In the genomic region with DNA sequence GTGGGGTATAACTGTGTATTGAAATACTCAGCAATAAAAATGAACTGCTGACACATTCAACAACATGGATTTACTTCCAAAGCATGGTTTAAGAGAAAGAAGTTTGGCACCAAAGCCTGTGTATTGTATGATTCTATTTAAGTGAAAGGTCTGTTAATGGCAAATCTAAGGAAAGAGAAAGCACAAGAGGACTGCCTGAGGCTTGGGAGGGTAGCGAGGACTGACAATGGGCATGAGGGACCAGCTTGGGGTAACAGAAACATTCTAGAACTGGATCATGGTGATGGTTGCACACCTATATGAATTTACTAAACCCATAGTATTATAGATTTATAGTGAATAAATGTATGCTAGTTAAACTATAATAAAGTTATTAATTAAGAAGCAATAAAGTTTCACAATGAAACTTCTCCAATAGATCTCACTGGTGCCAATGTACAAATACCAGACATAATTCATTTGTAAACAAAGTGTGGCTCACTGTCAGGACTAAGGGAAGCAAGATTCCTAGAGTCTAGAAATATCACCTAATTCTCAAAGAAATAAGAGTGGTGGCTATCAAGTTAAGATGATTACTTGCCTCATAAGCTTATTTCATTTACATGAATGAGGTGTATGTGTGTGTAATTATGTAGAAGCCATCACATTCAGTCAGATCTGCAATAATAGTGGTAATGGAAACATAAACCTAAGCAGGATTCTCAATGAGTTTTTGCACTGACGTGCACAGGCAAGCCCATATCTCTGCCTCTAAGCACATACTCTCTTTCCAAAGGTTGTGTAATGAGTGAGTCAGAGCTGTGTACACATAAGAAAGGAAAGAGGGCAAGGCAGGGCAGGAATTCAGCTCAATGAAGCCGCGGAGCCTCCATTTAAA, we compare ENCODE assay signal across 9 cellular contexts.
DNase-seq lines count a peak whose midpoint lies in the region; ATAC-seq and TF ChIP-seq lines count a peak whose summit lies in the region.
"Had no signal": no experiment of that assay in that cellular context is flagged by ENCODE, and none has a peak within 500 bp of the region (broad histone marks: within the 10 kb centered on the region; RNA-seq: fewer than 3 reads in every experiment).

No MANE protein-coding gene starts in this region.

- H3K27ac ChIP-seq in lung (ENCODE audit: low read depth in 1 of 2, low read length in 1 of 2) (peak overlapping the region in 1 of 2 donors; percentile 87), substantia nigra (ENCODE audit: low read depth, low read length, poor library complexity, severe bottlenecking) (no peak overlapping the region)

- H3K4me1 Mint-ChIP-seq in natural killer cell treated with Interleukin-12 subunit alpha and Interleukin-12 subunit beta and Interleukin-15 and Interleukin-18, amount 100 ng/mL, for 72 hours (ENCODE audit: low read depth in 2 of 2): no peaks in the 10 kb centered on the region

- no peaks in the 10 kb centered on the region for H3K36me3 Mint-ChIP-seq in natural killer cell treated with Interleukin-12 subunit alpha and Interleukin-12 subunit beta and Interleukin-15 and Interleukin-18, amount 100 ng/mL, for 72 hours

- WGBS in lung, 2 donors: 53 to 79% methylated on average over 4 of the region's 4 CpGs

- no peaks in the 10 kb centered on the region for H3K9me3 Mint-ChIP-seq in natural killer cell treated with Interleukin-12 subunit alpha and Interleukin-12 subunit beta and Interleukin-15 and Interleukin-18, amount 100 ng/mL, for 72 hours

- peak; percentile 25 for DNase-seq in AG09309 (ENCODE audit: low read depth)
- DNase-seq in NCI-H1105 (lab: John Stamatoyannopoulos, UW): peak; percentile 89
- peak; percentile 91 for DNase-seq in amniotic stem cell (lab: John Stamatoyannopoulos, UW)
- DNase-seq in lung (ENCODE audit: low spot score): peak; percentile 46
- no peak for DNase-seq in natural killer cell treated with Interleukin-12 subunit alpha and Interleukin-12 subunit beta and Interleukin-15 and Interleukin-18, amount 100 ng/mL, for 72 hours (ENCODE audit: low spot score)
- no peak for DNase-seq in substantia nigra (lab: John Stamatoyannopoulos, UW)
- DNase-seq: KBM-7 had no signal

- peak; percentile 95 for ATAC-seq in lung (ENCODE audit: insufficient read depth, low FRiP score)
- ATAC-seq in natural killer cell treated with Interleukin-12 subunit alpha and Interleukin-12 subunit beta and Interleukin-15 and Interleukin-18, amount 100 ng/mL, for 72 hours: no peak
- no peak for ATAC-seq in HG03097 (IDR thresholded peaks at IDR 0.05; ENCODE audit: low FRiP score, unreplicated experiment)
- no peak for ATAC-seq in HG03442 (IDR thresholded peaks at IDR 0.05; ENCODE audit: unreplicated experiment)

- H3K4me3 ChIP-seq in AG09309 (ENCODE audit: control insufficient read depth, low read depth, low read length) (no peak overlapping the region), lung (no peak overlapping the region)

- no peak overlapping the region for H3K27ac Mint-ChIP-seq in natural killer cell treated with Interleukin-12 subunit alpha and Interleukin-12 subunit beta and Interleukin-15 and Interleukin-18, amount 100 ng/mL, for 72 hours

- TF ChIP-seq CTCF in AG09309 (IDR thresholded peaks at IDR 0.05; ENCODE audit: control insufficient read depth, insufficient read depth, low read depth, low read length, missing control alignments) (no peak), lung (IDR thresholded peaks at IDR 0.05; ENCODE audit: control extremely low read depth, extremely low read depth) (no peak)

- no peaks in the 10 kb centered on the region for H3K9me3 ChIP-seq in lung (ENCODE audit: control insufficient read depth in 2 of 2, insufficient read depth in 1 of 2, low read length in 1 of 2)

- no peaks in the 10 kb centered on the region for H3K4me1 ChIP-seq in lung (ENCODE audit: control insufficient read depth in 2 of 2, insufficient read depth in 2 of 2, low read length in 2 of 2)

- no peaks in the 10 kb centered on the region for H3K27me3 ChIP-seq in lung (ENCODE audit: control insufficient read depth, insufficient read depth)

- no peaks in the 10 kb centered on the region for H3K27me3 Mint-ChIP-seq in natural killer cell treated with Interleukin-12 subunit alpha and Interleukin-12 subunit beta and Interleukin-15 and Interleukin-18, amount 100 ng/mL, for 72 hours

- no peaks in the 10 kb centered on the region for H3K36me3 ChIP-seq in lung (ENCODE audit: control insufficient read depth in 2 of 2, insufficient read depth in 2 of 2, low read length in 2 of 2)

- no peak overlapping the region for H3K4me3 Mint-ChIP-seq in natural killer cell treated with Interleukin-12 subunit alpha and Interleukin-12 subunit beta and Interleukin-15 and Interleukin-18, amount 100 ng/mL, for 72 hours

Comparison
In these comparisons a context has a peak if more than half of its experiments do, and no peak if none do; other contexts are left out.
1. DNase-seq: peak in AG09309 (single experiment), NCI-H1105 (single experiment), amniotic stem cell (single experiment) and lung (single experiment); none in natural killer cell treated with Interleukin-12 subunit alpha and Interleukin-12 subunit beta and Interleukin-15 and Interleukin-18, amount 100 ng/mL, for 72 hours (single experiment) and substantia nigra (0 of 49).